Comparison of ENCODE assay signal across 9 cellular contexts in genomic region chr4:73606465-73606974, GRCh38. TPM values are rescaled to one million over a fixed set of nuclear protein-coding genes. Genes with fewer than 3 reads are reported as not detected.
A peak's percentile ranks its signal among the peaks of the same experiment; 100 is the strongest.
DNase-seq lines count a peak whose midpoint lies in the region; ATAC-seq and TF ChIP-seq lines count a peak whose summit lies in the region.
"Had no signal": no experiment of that assay in that cellular context is flagged by ENCODE, and none has a peak within 500 bp of the region (broad histone marks: within the 10 kb centered on the region; RNA-seq: fewer than 3 reads in every experiment).

No MANE protein-coding gene starts in this region.

- in situ Hi-C loops in transverse colon (cut with MboI; ENCODE audit: low pct_ligation_motif_present in 1 of 4, low pct_unique_long_range_greater_than_20kb in 1 of 4, low sequenced_read_pairs in 3 of 4), result no loop called here

- TF ChIP-seq EP300 in transverse colon (IDR thresholded peaks at IDR 0.05; ENCODE audit: low read depth), result peak; percentile 11

- peak; percentile 33 for TF ChIP-seq POLR2A in transverse colon (IDR thresholded peaks at IDR 0.05)

- H3K27me3 ChIP-seq in transverse colon, result no peaks in the 10 kb centered on the region
- H3K27me3 ChIP-seq: SJCRH30 had no signal

- H3K27ac ChIP-seq in transverse colon, result peak overlapping the region; percentile 80 to 89 (median 85)
- H3K27ac ChIP-seq: SJCRH30 had no signal

- H3K9me3 ChIP-seq in transverse colon, result no peaks in the 10 kb centered on the region
- H3K9me3 ChIP-seq: SJCRH30 had no signal

- H3K9me3 Mint-ChIP-seq in activated naive CD8-positive, alpha-beta T cell treated with anti-CD3 and anti-CD28 coated beads, Interleukin-2, amount 50 U/mL, for 24 hours, result no peaks in the 10 kb centered on the region
- H3K9me3 Mint-ChIP-seq in activated CD4-positive, alpha-beta T cell treated with anti-CD3 and anti-CD28 coated beads, Interleukin-2, amount 10 ng/mL, durations not matched to agents 24 days and 14 days, result no peaks in the 10 kb centered on the region

- H3K4me1 Mint-ChIP-seq in activated naive CD8-positive, alpha-beta T cell treated with anti-CD3 and anti-CD28 coated beads, Interleukin-2, amount 50 U/mL, for 24 hours, result peaks cover 13% of the 10 kb centered on the region
- H3K4me1 Mint-ChIP-seq in activated CD4-positive, alpha-beta T cell treated with anti-CD3 and anti-CD28 coated beads, Interleukin-2, amount 10 ng/mL, durations not matched to agents 24 days and 14 days, result peaks cover 10% of the 10 kb centered on the region

- no peaks in the 10 kb centered on the region for H3K36me3 ChIP-seq in transverse colon
- H3K36me3 ChIP-seq: SJCRH30 had no signal

- TF ChIP-seq CTCF in transverse colon (IDR thresholded peaks at IDR 0.05), result no peak

- peak; percentile 73 for ATAC-seq in HG03175 (IDR thresholded peaks at IDR 0.05; ENCODE audit: unreplicated experiment)
- ATAC-seq in activated naive CD8-positive, alpha-beta T cell treated with anti-CD3 and anti-CD28 coated beads, Interleukin-2, amount 50 U/mL, for 24 hours, result no peak

- peak; percentile 23 to 67 for DNase-seq in NOMO-1 (lab: John Stamatoyannopoulos, UW; ENCODE audit: unreplicated experiment in 2 of 2)
- DNase-seq in NOMO-1 treated with dmso at 0.1 percent for 144 hours (lab: John Stamatoyannopoulos, UW; ENCODE audit: unreplicated experiment), result no peak
- peak; percentile 99 for DNase-seq in NCI-H510A treated with DMSO at 0.1 percent for 48 hours (lab: John Stamatoyannopoulos, UW)
- no peak for DNase-seq in transverse colon
- DNase-seq in effector CD4-positive, alpha-beta T cell, result no peak
- no peak for DNase-seq in activated naive CD8-positive, alpha-beta T cell treated with anti-CD3 and anti-CD28 coated beads, Interleukin-2, amount 50 U/mL, for 24 hours
- no peak for DNase-seq in activated CD4-positive, alpha-beta T cell treated with anti-CD3 and anti-CD28 coated beads, Interleukin-2, amount 10 ng/mL, durations not matched to agents 24 days and 14 days

- peaks cover 26 to 80% (median 67%) of the 10 kb centered on the region in 4 donors for H3K4me1 ChIP-seq in transverse colon

- intact Hi-C loops in transverse colon (cut with DNase I; ENCODE audit: low total_unique reads), result no loop called here
- intact Hi-C loops in activated CD4-positive, alpha-beta T cell treated with anti-CD3 and anti-CD28 coated beads, Interleukin-2, amount 10 ng/mL, durations not matched to agents 24 days and 14 days (cut with micrococcal nuclease), result no loop called here

- H3K36me3 Mint-ChIP-seq in activated naive CD8-positive, alpha-beta T cell treated with anti-CD3 and anti-CD28 coated beads, Interleukin-2, amount 50 U/mL, for 24 hours (ENCODE audit: low read depth), result no peaks in the 10 kb centered on the region
- H3K36me3 Mint-ChIP-seq in activated CD4-positive, alpha-beta T cell treated with anti-CD3 and anti-CD28 coated beads, Interleukin-2, amount 10 ng/mL, durations not matched to agents 24 days and 14 days (ENCODE audit: low read depth), result no peaks in the 10 kb centered on the region

- H3K4me3 ChIP-seq in transverse colon, result no peak overlapping the region
- H3K4me3 ChIP-seq: SJCRH30 had no signal

- no peak overlapping the region for H3K27ac Mint-ChIP-seq in activated naive CD8-positive, alpha-beta T cell treated with anti-CD3 and anti-CD28 coated beads, Interleukin-2, amount 50 U/mL, for 24 hours
- H3K27ac Mint-ChIP-seq in activated CD4-positive, alpha-beta T cell treated with anti-CD3 and anti-CD28 coated beads, Interleukin-2, amount 10 ng/mL, durations not matched to agents 24 days and 14 days, result no peak overlapping the region

- no peaks in the 10 kb centered on the region for H3K27me3 Mint-ChIP-seq in activated naive CD8-positive, alpha-beta T cell treated with anti-CD3 and anti-CD28 coated beads, Interleukin-2, amount 50 U/mL, for 24 hours
- H3K27me3 Mint-ChIP-seq in activated CD4-positive, alpha-beta T cell treated with anti-CD3 and anti-CD28 coated beads, Interleukin-2, amount 10 ng/mL, durations not matched to agents 24 days and 14 days, result peaks cover 9% of the 10 kb centered on the region

- WGBS in transverse colon (ENCODE audit: low coverage in 1 of 2), 2 donors, result 54 to 61% methylated on average over 2 to 4 of the region's 4 CpGs

- no peak overlapping the region for H3K4me3 Mint-ChIP-seq in activated naive CD8-positive, alpha-beta T cell treated with anti-CD3 and anti-CD28 coated beads, Interleukin-2, amount 50 U/mL, for 24 hours
- no peak overlapping the region for H3K4me3 Mint-ChIP-seq in activated CD4-positive, alpha-beta T cell treated with anti-CD3 and anti-CD28 coated beads, Interleukin-2, amount 10 ng/mL, durations not matched to agents 24 days and 14 days

RNA-seq across cellular contexts. Expression of gene RASSF6, which starts 13.7 kb away (rescaled TPM):
- 10 to 100 TPM; 30.7 to 49.4 (median 41.1) TPM for total RNA-seq in transverse colon
- not detected in 2 replicates for total RNA-seq in activated CD4-positive, alpha-beta T cell treated with anti-CD3 and anti-CD28 coated beads, Interleukin-2, amount 10 ng/mL, durations not matched to agents 24 days and 14 days

Comparison
In these comparisons a context has a peak if more than half of its experiments do, and no peak if none do; other contexts are left out.
1. DNase-seq: peak in NOMO-1 (2 of 2) and NCI-H510A treated with DMSO at 0.1 percent for 48 hours (single experiment); none in NOMO-1 treated with dmso at 0.1 percent for 144 hours (single experiment), transverse colon (single experiment), effector CD4-positive, alpha-beta T cell (single experiment), activated naive CD8-positive, alpha-beta T cell treated with anti-CD3 and anti-CD28 coated beads, Interleukin-2, amount 50 U/mL, for 24 hours (single experiment) and activated CD4-positive, alpha-beta T cell treated with anti-CD3 and anti-CD28 coated beads, Interleukin-2, amount 10 ng/mL, durations not matched to agents 24 days and 14 days (single experiment).
2. RNA of gene RASSF6, which starts 13.7 kb away (total RNA-seq): 30.7 to 49.4 TPM in transverse colon; not detected in activated CD4-positive, alpha-beta T cell treated with anti-CD3 and anti-CD28 coated beads, Interleukin-2, amount 10 ng/mL, durations not matched to agents 24 days and 14 days; every median in the first group is over 10 times any median in the second.